In the genomic region with DNA sequence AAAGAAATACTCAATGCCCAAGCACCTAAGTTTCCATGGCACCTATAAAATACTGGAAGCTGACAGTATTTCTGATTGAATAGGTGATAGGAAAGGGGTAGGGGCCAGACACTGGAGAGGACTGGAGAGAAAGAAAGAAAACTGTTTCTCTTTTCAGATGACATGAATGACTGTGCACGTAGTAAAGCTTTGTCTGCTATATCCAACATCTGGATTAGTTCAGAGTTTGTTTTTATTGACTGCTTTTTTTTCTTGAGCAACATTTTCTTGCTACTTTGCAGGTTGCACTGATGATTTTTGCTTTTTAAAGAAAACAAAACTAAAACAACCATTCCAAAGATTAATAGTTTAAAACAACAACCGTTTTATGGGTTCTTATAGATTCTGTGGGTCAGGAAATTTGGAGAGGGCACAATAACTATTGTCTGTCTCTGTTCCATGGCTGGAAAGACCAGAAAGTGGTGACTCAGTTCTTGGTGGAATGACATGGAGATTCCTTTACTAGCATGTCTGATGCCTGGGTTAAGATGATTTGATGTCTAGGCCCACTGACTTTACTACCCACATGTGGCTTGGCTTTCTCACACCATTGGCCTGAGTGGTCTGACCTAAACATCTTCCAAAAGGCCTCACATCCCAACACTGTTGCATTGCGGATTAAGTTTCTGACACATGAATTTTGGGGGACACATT, we compare ENCODE assay signal across 1 cellular context.
TF ChIP-seq lines count a peak whose summit lies in the region.

No MANE protein-coding gene starts in this region.

TF ChIP-seq in K562, 482 proteins besides CTCF, POLR2A, EP300 and RAD21:
- no peak for TF ChIP-seq ZNF79 (CRISPR knock-in tag; IDR thresholded peaks at IDR 0.05; ENCODE audit: low read depth)
- no peak for TF ChIP-seq ZNF785 (CRISPR knock-in tag; IDR thresholded peaks at IDR 0.05)
- TF ChIP-seq ZNF449 (CRISPR knock-in tag; IDR thresholded peaks at IDR 0.05), result no peak
- no peak for TF ChIP-seq MAFK (IDR thresholded peaks at IDR 0.05; ENCODE audit: low read length)
